8 cellular contexts compared by ENCODE assay signal in the genomic region with DNA sequence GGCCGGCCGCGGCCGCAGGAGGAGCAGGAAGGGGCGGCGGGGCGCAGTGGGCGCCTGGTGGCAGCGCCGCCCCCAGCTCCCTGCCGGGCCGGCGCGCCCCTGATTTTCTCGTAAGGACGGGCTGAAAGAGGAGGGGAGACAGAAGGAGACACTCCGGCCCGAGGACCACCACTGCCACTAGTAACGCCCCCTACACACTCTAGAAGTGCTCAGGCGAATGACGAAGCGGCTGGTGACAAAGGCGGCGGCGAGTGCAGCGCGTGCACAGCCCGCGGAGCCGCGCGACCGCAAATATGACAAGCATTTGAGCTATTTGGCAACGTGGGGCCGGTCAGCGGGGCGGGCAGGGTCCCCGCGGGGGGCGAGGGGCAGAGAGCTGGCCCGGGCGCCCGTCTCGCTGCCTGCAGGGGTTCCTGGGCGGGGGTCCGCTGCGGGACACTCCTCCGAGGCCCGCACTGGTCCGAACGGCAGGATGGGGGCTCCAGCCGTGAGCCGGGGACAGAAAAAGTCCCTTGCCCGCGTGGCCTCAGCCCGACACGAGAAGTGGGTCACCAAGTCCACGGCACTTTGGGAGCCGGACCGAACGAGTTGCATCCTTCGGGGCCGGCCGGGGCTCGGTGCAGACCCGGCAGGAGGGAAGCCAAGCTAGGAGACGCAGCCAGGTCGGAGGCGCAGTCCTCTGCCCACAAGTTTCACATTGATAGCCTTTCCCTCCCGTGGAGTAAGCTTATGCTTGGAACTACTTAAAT. TPM values are rescaled to one million over a fixed set of nuclear protein-coding genes. Genes with fewer than 3 reads are reported as not detected.
A peak's percentile ranks its signal among the peaks of the same experiment; 100 is the strongest.
DNase-seq lines count a peak whose midpoint lies in the region; ATAC-seq and TF ChIP-seq lines count a peak whose summit lies in the region.

No MANE protein-coding gene starts in this region.

- ATAC-seq in GM18909 (IDR thresholded peaks at IDR 0.05; ENCODE audit: poor library complexity, unreplicated experiment) (peak; percentile 5), HG03159 (IDR thresholded peaks at IDR 0.05; ENCODE audit: unreplicated experiment) (peak; percentile 49)

- H3K23ac ChIP-seq in mesenchymal stem cell (ENCODE audit: low read length in 2 of 2) = peak overlapping the region; percentile 61 to 70

- intact Hi-C loops in dorsolateral prefrontal cortex (cut with DNase I) = loop anchor here (2.0 to 10.0 kb wide), 5 partner anchors 61 to 211 kb away; partner anchors contain the start of gene AFTPH (in 1 of the 2)

- H4K91ac ChIP-seq in mesenchymal stem cell (ENCODE audit: low read length) = peak overlapping the region; percentile 92

- peak overlapping the region; percentile 79 for H3K4me3 ChIP-seq in AG09309 (ENCODE audit: control insufficient read depth, low read depth, low read length)
- peak overlapping the region; percentile 63 to 99 (median 92) for H3K4me3 ChIP-seq in dorsolateral prefrontal cortex
- peak overlapping the region; percentile 65 to 83 for H3K4me3 ChIP-seq in mesenchymal stem cell (ENCODE audit: insufficient read depth in 1 of 2, low read depth in 1 of 2, low read length in 2 of 2)

- no peak for TF ChIP-seq CTCF in AG09309 (IDR thresholded peaks at IDR 0.05; ENCODE audit: control insufficient read depth, insufficient read depth, low read depth, low read length, missing control alignments)
- TF ChIP-seq CTCF in dorsolateral prefrontal cortex (IDR thresholded peaks at IDR 0.05 in 54 of 56, conservative IDR thresholded peaks at IDR 0.05 in 2 of 56; ENCODE audit: low read depth in 1 of 56, partially characterized antibody in 56 of 56) = peak in 9 of 56 donors; percentile 0 to 35 (median 3)

- H2BK15ac ChIP-seq in mesenchymal stem cell (ENCODE audit: low read depth, poor library complexity, severe bottlenecking) = peak overlapping the region; percentile 96

- H3K18ac ChIP-seq in mesenchymal stem cell (ENCODE audit: low read depth in 1 of 2, low read length in 2 of 2) = peak overlapping the region; percentile 92 to 95

- no peaks in the 10 kb centered on the region for H3K9me3 ChIP-seq in mesenchymal stem cell (ENCODE audit: control insufficient read depth, low read length)

- under 1% methylated on average over 46 of the region's 70 CpGs for WGBS in mesenchymal stem cell

- peaks cover 0 to 14% of the 10 kb centered on the region in 2 experiments for H3K36me3 ChIP-seq in mesenchymal stem cell (ENCODE audit: control insufficient read depth in 1 of 2, insufficient read depth in 2 of 2, low read depth in 1 of 2, low read length in 2 of 2)

- peaks cover 3% of the 10 kb centered on the region for H3K79me1 ChIP-seq in mesenchymal stem cell (replicated peaks; ENCODE audit: low read length, poor library complexity, severe bottlenecking)

- H4K8ac ChIP-seq in mesenchymal stem cell (ENCODE audit: low read length) = peak overlapping the region; percentile 91

- H2BK12ac ChIP-seq in mesenchymal stem cell (ENCODE audit: low read length in 2 of 2) = peak overlapping the region; percentile 25 to 59

- peak; percentile 55 for DNase-seq in AG09309 (ENCODE audit: low read depth)
- peak; percentile 80 for DNase-seq in NCI-H69 (lab: John Stamatoyannopoulos, UW)
- peak; percentile 49 to 60 for DNase-seq in activated CD4-positive, alpha-beta T cell treated with anti-CD3 and anti-CD28 coated beads, Interleukin-2, amount 50 U/mL, for 4 hours
- DNase-seq in dorsolateral prefrontal cortex = peak in 9 of 10 donors; percentile 45 to 75 (median 56)
- peak; percentile 85 for DNase-seq in mesenchymal stem cell
- peak in 5 of 6 experiments; percentile 39 to 75 (median 67) for DNase-seq in stimulated activated naive CD4-positive, alpha-beta T cell (lab: John Stamatoyannopoulos, UW)

- peak overlapping the region; percentile 97 for H3K9ac ChIP-seq in mesenchymal stem cell (ENCODE audit: low read length)

- peak overlapping the region; percentile 9 for H2AK5ac ChIP-seq in mesenchymal stem cell (ENCODE audit: low read length, severe bottlenecking)

- peak overlapping the region; percentile 86 for H2AFZ ChIP-seq in mesenchymal stem cell (ENCODE audit: low read depth, low read length)

- H3K27ac ChIP-seq in dorsolateral prefrontal cortex (peak overlapping the region; percentile 27 to 99 (median 95)), mesenchymal stem cell (ENCODE audit: low read length, poor library complexity, severe bottlenecking) (peak overlapping the region; percentile 90)

- H3K4me2 ChIP-seq in mesenchymal stem cell (ENCODE audit: low read length, poor library complexity, severe bottlenecking) = peak overlapping the region; percentile 96

- H3K4ac ChIP-seq in mesenchymal stem cell (ENCODE audit: low read depth in 1 of 2, low read length in 2 of 2) = peak overlapping the region; percentile 71 to 96

- H2BK5ac ChIP-seq in mesenchymal stem cell (ENCODE audit: low read depth, low read length, poor library complexity, severe bottlenecking) = peak overlapping the region; percentile 96

- peak overlapping the region in 1 of 2 experiments; percentile 94 for H3K14ac ChIP-seq in mesenchymal stem cell (ENCODE audit: low read length in 2 of 2)

- peak overlapping the region; percentile 95 for H2BK120ac ChIP-seq in mesenchymal stem cell (ENCODE audit: low read depth, low read length)

- peaks cover 10% of the 10 kb centered on the region for H3K4me1 ChIP-seq in mesenchymal stem cell (ENCODE audit: control insufficient read depth, insufficient read depth, low read depth, low read length)

- H3K27me3 ChIP-seq in dorsolateral prefrontal cortex = no peaks in the 10 kb centered on the region
- no peaks in the 10 kb centered on the region for H3K27me3 ChIP-seq in mesenchymal stem cell (ENCODE audit: control insufficient read depth in 1 of 2, insufficient read depth in 1 of 2, low read length in 2 of 2)

RNA-seq across cellular contexts. Expression of gene SERTAD2, which starts 0.5 kb away (rescaled TPM):
- 10 to 100 TPM in 116 of 120 experiments, 1 to 10 TPM in 4; 7.8 to 24.8 (median 13.4) TPM for total RNA-seq in dorsolateral prefrontal cortex
- 18.5 TPM for polyA plus RNA-seq in mesenchymal stem cell (2013, experiment 1 of 2)
- polyA plus RNA-seq in mesenchymal stem cell (2013, experiment 2 of 2) = 16.0 TPM

Comparison
In these comparisons a context has a peak if more than half of its experiments do, and no peak if none do; other contexts are left out.
1. Peak in every context shown above with its lines: DNase-seq, ATAC-seq, H3K4me3 ChIP-seq and H3K27ac ChIP-seq.